9 cellular contexts compared by ENCODE assay signal in genomic region chr4:88230953-88231835, GRCh38. TPM values are rescaled to one million over a fixed set of nuclear protein-coding genes. Genes with fewer than 3 reads are reported as not detected.
DNase-seq lines count a peak whose midpoint lies in the region; ATAC-seq and TF ChIP-seq lines count a peak whose summit lies in the region.
"Had no signal": no experiment of that assay in that cellular context is flagged by ENCODE, and none has a peak within 500 bp of the region (broad histone marks: within the 10 kb centered on the region; RNA-seq: fewer than 3 reads in every experiment).

No MANE protein-coding gene starts in this region.

- H3K4me1 ChIP-seq in PC-3 (ENCODE audit: insufficient read depth, low read length) (no peaks in the 10 kb centered on the region), lung (ENCODE audit: control insufficient read depth in 2 of 2, insufficient read depth in 2 of 2, low read length in 2 of 2) (peaks cover 1 to 12% of the 10 kb centered on the region in 2 donors), BE2C (no peaks in the 10 kb centered on the region)

- H4K20me1 ChIP-seq in PC-3 (ENCODE audit: low read length), result no peaks in the 10 kb centered on the region

- no TSS peak for BruUV-seq in PC-3 (replicated peaks; lab: Mats Ljungman, UMichigan)

- DNase-seq in PC-3, result no peak
- peak; percentile 35 for DNase-seq in central memory CD4-positive, alpha-beta T cell
- DNase-seq in lung (ENCODE audit: low spot score), result no peak
- DNase-seq in superior temporal gyrus (ENCODE audit: extremely low spot score), result peak; percentile 45
- no peak for DNase-seq in BE2C
- DNase-seq in CD1c-positive myeloid dendritic cell (ENCODE audit: extremely low spot score), result no peak
- DNase-seq: NCI-H1092 had no signal

- CTCF ChIA-PET in PC-3 (lab: Charles Lee), result no interaction called here

- H3F3A ChIP-seq in PC-3 (ENCODE audit: low read length, unreplicated experiment), result no peaks in the 10 kb centered on the region

- WGBS in lung, 2 donors, result 39 to 57% methylated on average over 16 of the region's 16 CpGs

- no peak for ATAC-seq in PC-3
- ATAC-seq in lung (ENCODE audit: insufficient read depth, low FRiP score), result no peak
- no peak for ATAC-seq in GM21360 (IDR thresholded peaks at IDR 0.05; ENCODE audit: unreplicated experiment)
- ATAC-seq in HG02884 (IDR thresholded peaks at IDR 0.05; ENCODE audit: unreplicated experiment), result no peak

- H2AFZ ChIP-seq in PC-3 (ENCODE audit: low read length), result 0 out of 2 replicates have a peak overlapping the region, but pooled peaks have one; percentile 36

- H3K36me3 ChIP-seq in PC-3 (ENCODE audit: low read depth, low read length) (no peaks in the 10 kb centered on the region), lung (ENCODE audit: control insufficient read depth in 2 of 2, insufficient read depth in 2 of 2, low read length in 2 of 2) (no peaks in the 10 kb centered on the region), BE2C (no peaks in the 10 kb centered on the region)

- H3K79me2 ChIP-seq in PC-3 (ENCODE audit: low read length), result no peaks in the 10 kb centered on the region

- H3K4me3 ChIP-seq in PC-3 (ENCODE audit: low read length) (no peak overlapping the region), lung (no peak overlapping the region), BE2C (ENCODE audit: low read depth, low read length) (no peak overlapping the region)

- intact Hi-C loops in PC-3 (cut with micrococcal nuclease), result no loop called here

- POLR2A ChIA-PET in PC-3 (lab: Charles Lee; ENCODE audit: unreplicated experiment), result no interaction called here

- H3K9ac ChIP-seq in PC-3 (ENCODE audit: low read length), result no peak overlapping the region

- H3K9me2 ChIP-seq in PC-3 (replicated peaks; ENCODE audit: low read length), result no peaks in the 10 kb centered on the region

- no peaks in the 10 kb centered on the region for H3K27me3 ChIP-seq in PC-3 (ENCODE audit: low read length)
- no peaks in the 10 kb centered on the region for H3K27me3 ChIP-seq in lung (ENCODE audit: control insufficient read depth, insufficient read depth)
- H3K27me3 ChIP-seq in BE2C, result no peaks in the 10 kb centered on the region

- TF ChIP-seq CTCF in PC-3 (conservative IDR thresholded peaks at IDR 0.05; ENCODE audit: low read depth, low read length) (no peak), lung (IDR thresholded peaks at IDR 0.05; ENCODE audit: control extremely low read depth, extremely low read depth) (no peak), BE2C (IDR thresholded peaks at IDR 0.05; ENCODE audit: low read depth, low read length) (no peak)

- H3K4me2 ChIP-seq in PC-3 (ENCODE audit: low read length), result no peak overlapping the region

- H3K9me3 ChIP-seq in PC-3 (ENCODE audit: low read length) (no peaks in the 10 kb centered on the region), lung (ENCODE audit: control insufficient read depth in 2 of 2, insufficient read depth in 1 of 2, low read length in 1 of 2) (no peaks in the 10 kb centered on the region), BE2C (no peaks in the 10 kb centered on the region)

- H3K27ac ChIP-seq in PC-3 (ENCODE audit: low read length) (no peak overlapping the region), lung (ENCODE audit: low read depth in 1 of 2, low read length in 1 of 2) (peak overlapping the region; percentile 64 to 87)

RNA-seq across cellular contexts. Expression of gene PPM1K, which starts 53.2 kb away (rescaled TPM):
- total RNA-seq in PC-3 (2014; rRNA removed) (3.0 and 5.7 TPM in 2 replicates), lung (10 to 100 TPM; 19.4 to 45.9 TPM)
- 1 to 10 TPM; 5.2 to 5.6 TPM for polyA plus RNA-seq in lung
- 0.88 TPM for polyA plus RNA-seq in BE2C (2012; ENCODE audit: insufficient read depth, insufficient read length, low read depth)

Comparison
In these comparisons a context has a peak if more than half of its experiments do, and no peak if none do; other contexts are left out.
1. DNase-seq: peak in central memory CD4-positive, alpha-beta T cell (single experiment) and superior temporal gyrus (single experiment); none in PC-3 (single experiment), lung (single experiment), BE2C (single experiment) and CD1c-positive myeloid dendritic cell (single experiment).